ENCODE assay signal across 25 cellular contexts in the genomic region with DNA sequence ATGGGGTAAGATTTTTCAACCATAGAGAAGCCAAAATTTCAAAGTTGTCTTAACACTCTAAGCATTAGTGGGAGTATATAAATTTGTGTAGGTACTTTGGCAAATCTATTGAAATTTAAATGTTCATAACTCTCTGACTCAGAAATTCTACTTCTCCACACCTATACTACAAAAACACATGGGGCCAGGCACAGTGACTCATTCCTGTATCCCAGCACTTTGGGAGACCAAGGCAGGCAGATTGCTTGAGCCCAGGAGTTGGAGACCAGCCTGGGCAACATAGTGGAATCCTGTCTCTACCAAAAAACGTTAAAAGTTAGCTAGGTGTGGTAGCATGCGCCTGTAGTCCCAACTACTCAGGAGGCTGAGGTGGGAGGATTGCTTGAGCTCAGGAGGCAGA.
"Had no signal": no experiment of that assay in that cellular context is flagged by ENCODE, and none has a peak within 500 bp of the region (broad histone marks: within the 10 kb centered on the region; RNA-seq: fewer than 3 reads in every experiment).

No MANE protein-coding gene starts in this region.

- H3K4me1 ChIP-seq: left ventricle myocardium inferior, pancreas, prostate gland, stomach, testis, thyroid gland, transverse colon, upper lobe of left lung had no signal

- ATAC-seq: naive thymus-derived CD8-positive, alpha-beta T cell; pancreas; right cardiac atrium; sciatic nerve; stimulated activated naive B cell treated with anti-CD40 and anti-IgM and Interleukin-4, amounts not matched to agents 10 μg/mL and 1 μg/mL and 100 μg/mL, for 72 hours; stimulated activated naive CD8-positive, alpha-beta T cell treated with anti-CD3 and anti-CD28 coated beads, Interleukin-15, Interleukin-2, amounts not matched to agents 100 U/mL and 50 U/mL, for 24 hours had no signal

- H3K36me3 Mint-ChIP-seq: naive thymus-derived CD8-positive, alpha-beta T cell; stimulated activated naive B cell treated with anti-CD40 and anti-IgM and Interleukin-4, amounts not matched to agents 10 μg/mL and 1 μg/mL and 100 μg/mL, for 72 hours had no signal

- H3K9me3 ChIP-seq: pancreas, prostate gland, stomach, testis, thyroid gland, transverse colon, upper lobe of left lung had no signal

- DNase-seq: islet precursor cell; left ventricle myocardium inferior; mesenchymal stem cell; naive thymus-derived CD8-positive, alpha-beta T cell; nucleus accumbens; pancreas; retina; right cardiac atrium; stimulated activated CD4-positive, alpha-beta T cell treated with anti-CD3 and anti-CD28 coated beads, Interleukin-12 subunit alpha, Interleukin-12 subunit beta, amount 100 ng/mL, for 4 hours; stimulated activated CD4-positive, alpha-beta T cell treated with anti-CD3 and anti-CD28 coated beads, Interleukin-15, amount 100 ng/mL, for 24 hours; stimulated activated CD4-positive, alpha-beta T cell treated with anti-CD3 and anti-CD28 coated beads, Interleukin-2, amount 100 ng/mL, for 24 hours; stimulated activated CD4-positive, alpha-beta T cell treated with anti-CD3 and anti-CD28 coated beads, Interleukin-4, amount 100 ng/mL, for 1 hour; stimulated activated naive B cell treated with anti-CD40 and anti-IgM and Interleukin-4, amounts not matched to agents 10 μg/mL and 1 μg/mL and 100 μg/mL, for 72 hours; stimulated activated naive CD8-positive, alpha-beta T cell treated with anti-CD3 and anti-CD28 coated beads, Interleukin-15, Interleukin-2, amounts not matched to agents 100 U/mL and 50 U/mL, for 24 hours; stomach; testis; thyroid gland; transverse colon had no signal

- H3K9me3 Mint-ChIP-seq: nephron had no signal

- H3K4me3 Mint-ChIP-seq: naive thymus-derived CD8-positive, alpha-beta T cell; nephron; neural crest cell; stimulated activated naive B cell treated with anti-CD40 and anti-IgM and Interleukin-4, amounts not matched to agents 10 μg/mL and 1 μg/mL and 100 μg/mL, for 72 hours had no signal

- H3K4me1 Mint-ChIP-seq: stimulated activated naive B cell treated with anti-CD40 and anti-IgM and Interleukin-4, amounts not matched to agents 10 μg/mL and 1 μg/mL and 100 μg/mL, for 72 hours had no signal

- H3K27me3 ChIP-seq: hepatocyte, pancreas, stomach, testis, thyroid gland, transverse colon, upper lobe of left lung had no signal

- FAIRE-seq: pancreas had no signal

- H3K27ac ChIP-seq: hepatocyte, left ventricle myocardium inferior, pancreas, prostate gland, skin epidermis, stomach, testis, thyroid gland, transverse colon, upper lobe of left lung had no signal

- H3K4me3 ChIP-seq: hepatocyte, left ventricle myocardium inferior, pancreas, prostate gland, skin epidermis, stomach, testis, thyroid gland, transverse colon, upper lobe of left lung had no signal

- H3K36me3 ChIP-seq: left ventricle myocardium inferior, pancreas, prostate gland, stomach, thyroid gland, transverse colon, upper lobe of left lung had no signal

- H3K27ac Mint-ChIP-seq: nephron; stimulated activated naive B cell treated with anti-CD40 and anti-IgM and Interleukin-4, amounts not matched to agents 10 μg/mL and 1 μg/mL and 100 μg/mL, for 72 hours had no signal
